Comparison of ENCODE assay signal across 13 cellular contexts in genomic region chr1:167428418-167428817, GRCh38.
DNase-seq lines count a peak whose midpoint lies in the region; TF ChIP-seq lines count a peak whose summit lies in the region.
"Had no signal": no experiment of that assay in that cellular context is flagged by ENCODE, and none has a peak within 500 bp of the region (broad histone marks: within the 10 kb centered on the region; RNA-seq: fewer than 3 reads in every experiment).

No MANE protein-coding gene starts in this region.

- POLR2A ChIA-PET in activated CD4-positive, alpha-beta memory T cell treated with anti-CD3 and anti-CD28 coated beads, Interleukin-2, amount 10 ng/mL, durations not matched to agents 7 days and 5 days (lab: Charles Lee): interaction anchor here (1.6 to 2.7 kb wide), 2 partner anchors 9 to 19 kb away, joined by 4 to 8 read pairs; no protein-coding TSS in a partner anchor

- TF ChIP-seq CTCF in fibroblast of pulmonary artery (IDR thresholded peaks at IDR 0.05; ENCODE audit: low read length, missing control alignments) (no peak), GM20000 (IDR thresholded peaks at IDR 0.05; ENCODE audit: extremely low read depth, missing control alignments) (no peak)

- DNase-seq in activated naive CD4-positive, alpha-beta T cell treated with anti-CD3 and anti-CD28 coated beads, Interleukin-2, amount 10 ng/mL, durations not matched to agents 7 days and 5 days: no peak
- no peak for DNase-seq in activated naive CD4-positive, alpha-beta T cell treated with Interleukin-2 at 50 U/mL for 16 hours
- DNase-seq in activated CD4-positive, alpha-beta memory T cell treated with anti-CD3 and anti-CD28 coated beads, Interleukin-2, amount 10 ng/mL, durations not matched to agents 7 days and 5 days: no peak
- peak; percentile 69 for DNase-seq in fibroblast of pulmonary artery (ENCODE audit: low read depth)
- DNase-seq in superior temporal gyrus (ENCODE audit: extremely low spot score): peak; percentile 40
- no peak for DNase-seq in GM20000 (ENCODE audit: low spot score)
- DNase-seq in NCI-H446 (lab: John Stamatoyannopoulos, UW): no peak
- DNase-seq in anterior cingulate cortex (lab: John Stamatoyannopoulos, UW): no peak
- DNase-seq: activated CD8-positive, alpha-beta memory T cell treated with anti-CD3 and anti-CD28 coated beads, Interleukin-2, amount 50 U/mL, for 4 hours; kidney; PC-9; upper lobe of left lung had no signal

- no peak overlapping the region for H3K4me3 ChIP-seq in fibroblast of pulmonary artery (replicated peaks; ENCODE audit: low read depth, low read length)
- H3K4me3 ChIP-seq: PC-9, upper lobe of left lung had no signal

- CTCF ChIA-PET in activated naive CD4-positive, alpha-beta T cell treated with anti-CD3 and anti-CD28 coated beads, Interleukin-2, amount 10 ng/mL, durations not matched to agents 7 days and 5 days (lab: Charles Lee): interaction anchor here (1.8 kb wide), 1 partner anchor 112 kb away, joined by 6 read pairs; no protein-coding TSS in a partner anchor
- CTCF ChIA-PET in activated CD4-positive, alpha-beta memory T cell treated with anti-CD3 and anti-CD28 coated beads, Interleukin-2, amount 10 ng/mL, durations not matched to agents 7 days and 5 days (lab: Charles Lee): interaction anchor here (1.5 to 1.7 kb wide), 2 partner anchors 105 to 112 kb away, joined by 3 to 7 read pairs; no protein-coding TSS in a partner anchor

- peaks cover 30% of the 10 kb centered on the region for H3K36me3 Mint-ChIP-seq in activated naive CD4-positive, alpha-beta T cell treated with anti-CD3 and anti-CD28 coated beads, Interleukin-2, amount 10 ng/mL, durations not matched to agents 7 days and 5 days
- H3K36me3 Mint-ChIP-seq in activated CD4-positive, alpha-beta memory T cell treated with anti-CD3 and anti-CD28 coated beads, Interleukin-2, amount 10 ng/mL, durations not matched to agents 7 days and 5 days (ENCODE audit: low read depth): peaks cover 44% of the 10 kb centered on the region

- H3K27me3 Mint-ChIP-seq in activated naive CD4-positive, alpha-beta T cell treated with anti-CD3 and anti-CD28 coated beads, Interleukin-2, amount 10 ng/mL, durations not matched to agents 7 days and 5 days: no peaks in the 10 kb centered on the region
- H3K27me3 Mint-ChIP-seq in activated CD4-positive, alpha-beta memory T cell treated with anti-CD3 and anti-CD28 coated beads, Interleukin-2, amount 10 ng/mL, durations not matched to agents 7 days and 5 days: no peaks in the 10 kb centered on the region

- peak overlapping the region; percentile 83 for H3K27ac Mint-ChIP-seq in activated naive CD4-positive, alpha-beta T cell treated with anti-CD3 and anti-CD28 coated beads, Interleukin-2, amount 10 ng/mL, durations not matched to agents 7 days and 5 days
- H3K27ac Mint-ChIP-seq in activated CD4-positive, alpha-beta memory T cell treated with anti-CD3 and anti-CD28 coated beads, Interleukin-2, amount 10 ng/mL, durations not matched to agents 7 days and 5 days: peak overlapping the region; percentile 72
- H3K27ac Mint-ChIP-seq: T-helper 2 cell treated with Interferon-gamma antibody and Interleukin-4, amounts not matched to agents 5 μg/mL and 100 μg/mL, for 36 hours had no signal

- no peak overlapping the region for H3K4me3 Mint-ChIP-seq in activated naive CD4-positive, alpha-beta T cell treated with anti-CD3 and anti-CD28 coated beads, Interleukin-2, amount 10 ng/mL, durations not matched to agents 7 days and 5 days
- H3K4me3 Mint-ChIP-seq in activated CD4-positive, alpha-beta memory T cell treated with anti-CD3 and anti-CD28 coated beads, Interleukin-2, amount 10 ng/mL, durations not matched to agents 7 days and 5 days: no peak overlapping the region
- H3K4me3 Mint-ChIP-seq: T-helper 2 cell treated with Interferon-gamma antibody and Interleukin-4, amounts not matched to agents 5 μg/mL and 100 μg/mL, for 36 hours had no signal

- H3K9me3 Mint-ChIP-seq in activated naive CD4-positive, alpha-beta T cell treated with anti-CD3 and anti-CD28 coated beads, Interleukin-2, amount 10 ng/mL, durations not matched to agents 7 days and 5 days: no peaks in the 10 kb centered on the region
- no peaks in the 10 kb centered on the region for H3K9me3 Mint-ChIP-seq in activated CD4-positive, alpha-beta memory T cell treated with anti-CD3 and anti-CD28 coated beads, Interleukin-2, amount 10 ng/mL, durations not matched to agents 7 days and 5 days
- H3K9me3 Mint-ChIP-seq: T-helper 2 cell treated with Interferon-gamma antibody and Interleukin-4, amounts not matched to agents 5 μg/mL and 100 μg/mL, for 36 hours had no signal

- peaks cover 32% of the 10 kb centered on the region for H3K4me1 Mint-ChIP-seq in activated naive CD4-positive, alpha-beta T cell treated with anti-CD3 and anti-CD28 coated beads, Interleukin-2, amount 10 ng/mL, durations not matched to agents 7 days and 5 days
- H3K4me1 Mint-ChIP-seq in activated CD4-positive, alpha-beta memory T cell treated with anti-CD3 and anti-CD28 coated beads, Interleukin-2, amount 10 ng/mL, durations not matched to agents 7 days and 5 days: peaks cover 28% of the 10 kb centered on the region

Comparison
In these comparisons a context has a peak if more than half of its experiments do, and no peak if none do; other contexts are left out.
1. DNase-seq: peak in fibroblast of pulmonary artery (single experiment) and superior temporal gyrus (single experiment); none in activated naive CD4-positive, alpha-beta T cell treated with anti-CD3 and anti-CD28 coated beads, Interleukin-2, amount 10 ng/mL, durations not matched to agents 7 days and 5 days (single experiment), activated naive CD4-positive, alpha-beta T cell treated with Interleukin-2 at 50 U/mL for 16 hours (single experiment), activated CD4-positive, alpha-beta memory T cell treated with anti-CD3 and anti-CD28 coated beads, Interleukin-2, amount 10 ng/mL, durations not matched to agents 7 days and 5 days (single experiment), GM20000 (single experiment), NCI-H446 (0 of 2) and anterior cingulate cortex (0 of 58).